13 cellular contexts compared by ENCODE assay signal in the genomic region with DNA sequence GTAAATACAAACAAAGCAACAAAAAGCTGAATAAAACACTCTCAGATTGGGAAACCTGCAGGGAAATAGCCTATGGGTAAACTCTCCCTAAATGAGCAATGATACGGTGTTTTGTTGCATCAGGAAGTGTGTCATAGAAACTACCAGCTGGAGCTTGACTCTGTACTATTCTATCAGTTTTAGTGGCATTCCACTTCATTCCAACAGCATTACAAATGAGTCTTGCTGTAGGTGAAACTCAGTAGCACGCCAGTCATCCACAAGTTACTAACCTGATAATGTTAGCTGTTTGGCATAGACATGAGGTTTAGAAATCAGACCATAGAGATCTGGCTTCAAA. TPM values are rescaled to one million over a fixed set of nuclear protein-coding genes. Genes with fewer than 3 reads are reported as not detected.
DNase-seq lines count a peak whose midpoint lies in the region; ATAC-seq and TF ChIP-seq lines count a peak whose summit lies in the region.
"Had no signal": no experiment of that assay in that cellular context is flagged by ENCODE, and none has a peak within 500 bp of the region (broad histone marks: within the 10 kb centered on the region; RNA-seq: fewer than 3 reads in every experiment).

No MANE protein-coding gene starts in this region.

- no peaks in the 10 kb centered on the region for H3K4me1 Mint-ChIP-seq in activated T-helper 2 cell treated with anti-CD3 and anti-CD28 coated beads, Interferon-gamma antibody, Interleukin-2, Interleukin-4, amounts not matched to agents 10 μg/mL and 5 μg/mL and 100 μg/mL, durations not matched to agents 14 hours and 24 hours and 36 hours (ENCODE audit: low read depth)

- POLR2A ChIA-PET in PC-9 (lab: Charles Lee; ENCODE audit: unreplicated experiment), result interaction anchor here (0.6 kb wide), 1 partner anchor 294 kb away, joined by 3 read pairs; no protein-coding TSS in a partner anchor

- BruUV-seq in PC-9 (replicated peaks; lab: Mats Ljungman, UMichigan), result no TSS peak

- H3K9me2 ChIP-seq in PC-9 (ENCODE audit: insufficient read depth), result no peaks in the 10 kb centered on the region

- H3K9me3 ChIP-seq in PC-9 (ENCODE audit: insufficient read depth, low read depth), result peaks cover 10% of the 10 kb centered on the region
- H3K9me3 ChIP-seq: sigmoid colon had no signal

- peak; percentile 37 for DNase-seq in COLO829 (ENCODE audit: low spot score)
- DNase-seq in PC-9, result peak; percentile 42 to 99
- DNase-seq in epithelial cell of prostate (ENCODE audit: low read depth, low spot score), result peak; percentile 100
- DNase-seq in omental fat pad (ENCODE audit: low spot score), result no peak
- no peak for DNase-seq in NCI-H774 (lab: John Stamatoyannopoulos, UW)
- no peak for DNase-seq in OCI-M2 (lab: John Stamatoyannopoulos, UW; ENCODE audit: unreplicated experiment)
- DNase-seq in activated T-helper 2 cell treated with anti-CD3 and anti-CD28 coated beads, Interferon-gamma antibody, Interleukin-2, Interleukin-4, amounts not matched to agents 10 μg/mL and 5 μg/mL and 100 μg/mL, durations not matched to agents 14 hours and 24 hours and 36 hours (ENCODE audit: low spot score), result no peak
- DNase-seq: KG1, NCI-H510A, sigmoid colon had no signal

- no peak overlapping the region for H3K27ac Mint-ChIP-seq in activated T-helper 2 cell treated with anti-CD3 and anti-CD28 coated beads, Interferon-gamma antibody, Interleukin-2, Interleukin-4, amounts not matched to agents 10 μg/mL and 5 μg/mL and 100 μg/mL, durations not matched to agents 14 hours and 24 hours and 36 hours

- no peak overlapping the region for H3K4me3 ChIP-seq in PC-9
- H3K4me3 ChIP-seq: sigmoid colon had no signal

- no peaks in the 10 kb centered on the region for H3K79me2 ChIP-seq in PC-9 (ENCODE audit: low read depth)

- H3K27me3 ChIP-seq in PC-9 (ENCODE audit: insufficient read depth, low read depth), result no peaks in the 10 kb centered on the region
- H3K27me3 ChIP-seq: sigmoid colon had no signal

- H4K20me1 ChIP-seq in PC-9 (ENCODE audit: insufficient read depth), result no peaks in the 10 kb centered on the region

- H3F3A ChIP-seq in PC-9 (ENCODE audit: insufficient read depth, low read depth), result peaks cover 36% of the 10 kb centered on the region

- TF ChIP-seq CTCF in PC-9 (conservative IDR thresholded peaks at IDR 0.05) (no peak), omental fat pad (IDR thresholded peaks at IDR 0.05) (no peak)

- ATAC-seq in omental fat pad (ENCODE audit: low FRiP score), result peak; percentile 84
- ATAC-seq in GM19452 (IDR thresholded peaks at IDR 0.05; ENCODE audit: unreplicated experiment), result no peak

- H3K9me3 Mint-ChIP-seq in activated T-helper 2 cell treated with anti-CD3 and anti-CD28 coated beads, Interferon-gamma antibody, Interleukin-2, Interleukin-4, amounts not matched to agents 10 μg/mL and 5 μg/mL and 100 μg/mL, durations not matched to agents 14 hours and 24 hours and 36 hours, result no peaks in the 10 kb centered on the region

- no peak overlapping the region for H3K4me3 Mint-ChIP-seq in activated T-helper 2 cell treated with anti-CD3 and anti-CD28 coated beads, Interferon-gamma antibody, Interleukin-2, Interleukin-4, amounts not matched to agents 10 μg/mL and 5 μg/mL and 100 μg/mL, durations not matched to agents 14 hours and 24 hours and 36 hours (ENCODE audit: low read depth)

- H3K36me3 Mint-ChIP-seq in activated T-helper 2 cell treated with anti-CD3 and anti-CD28 coated beads, Interferon-gamma antibody, Interleukin-2, Interleukin-4, amounts not matched to agents 10 μg/mL and 5 μg/mL and 100 μg/mL, durations not matched to agents 14 hours and 24 hours and 36 hours (ENCODE audit: low read depth), result no peaks in the 10 kb centered on the region

- H3K4me2 ChIP-seq in PC-9, result peak overlapping the region; percentile 57

- intact Hi-C loops in PC-9 (cut with micrococcal nuclease; ENCODE audit: unreplicated experiment), result no loop called here
- intact Hi-C loops in activated T-helper 2 cell treated with anti-CD3 and anti-CD28 coated beads, Interferon-gamma antibody, Interleukin-2, Interleukin-4, amounts not matched to agents 10 μg/mL and 5 μg/mL and 100 μg/mL, durations not matched to agents 14 hours and 24 hours and 36 hours (cut with micrococcal nuclease), result no loop called here

- peaks cover 58% of the 10 kb centered on the region for H3K4me1 ChIP-seq in PC-9 (replicated peaks; ENCODE audit: insufficient read depth)

- H3K27ac ChIP-seq in PC-9 (peak overlapping the region; percentile 98), epithelial cell of prostate (peak overlapping the region; percentile 98)
- H3K27ac ChIP-seq: sigmoid colon had no signal

- no peaks in the 10 kb centered on the region for H3K36me3 ChIP-seq in PC-9 (ENCODE audit: low read depth)
- H3K36me3 ChIP-seq: sigmoid colon had no signal

- H3K27me3 Mint-ChIP-seq in activated T-helper 2 cell treated with anti-CD3 and anti-CD28 coated beads, Interferon-gamma antibody, Interleukin-2, Interleukin-4, amounts not matched to agents 10 μg/mL and 5 μg/mL and 100 μg/mL, durations not matched to agents 14 hours and 24 hours and 36 hours (ENCODE audit: low read depth), result peaks cover 3% of the 10 kb centered on the region

- H2AFZ ChIP-seq in PC-9, result no peak overlapping the region

- CTCF ChIA-PET in PC-9 (lab: Charles Lee), result no interaction called here

RNA-seq across cellular contexts. Expression of a gene that starts 24.9 kb away (rescaled TPM):
- total RNA-seq in PC-9 (2021) (11.1 and 30.8 TPM in 2 replicates), omental fat pad (10 to 100 TPM in 1 of 4 donors, 1 to 10 TPM in 2, under 1 TPM in 1; 0.50 to 25.8 (median 1.9) TPM)
- not detected in 2 replicates for total RNA-seq in activated T-helper 2 cell treated with anti-CD3 and anti-CD28 coated beads, Interferon-gamma antibody, Interleukin-2, Interleukin-4, amounts not matched to agents 10 μg/mL and 5 μg/mL and 100 μg/mL, durations not matched to agents 14 hours and 24 hours and 36 hours
- total RNA-seq: liver; T-helper 2 cell treated with Interferon-gamma antibody and Interleukin-4, amounts not matched to agents 100 ng/mL and 5 ng/mL, for 36 hours had no signal

RNA-seq across cellular contexts. Expression of a gene that starts 49.4 kb away (rescaled TPM):
- total RNA-seq in PC-9 (2021), result not detected in 2 replicates
- total RNA-seq in omental fat pad, result 10 to 100 TPM in 3 of 4 donors, 1 to 10 TPM in 1; 4.7 to 34.8 (median 20.9) TPM
- total RNA-seq in activated T-helper 2 cell treated with anti-CD3 and anti-CD28 coated beads, Interferon-gamma antibody, Interleukin-2, Interleukin-4, amounts not matched to agents 10 μg/mL and 5 μg/mL and 100 μg/mL, durations not matched to agents 14 hours and 24 hours and 36 hours, result 2.4 and 3.9 TPM in 2 replicates

Comparison
In these comparisons a context has a peak if more than half of its experiments do, and no peak if none do; other contexts are left out.
1. DNase-seq: peak in COLO829 (single experiment), PC-9 (2 of 2) and epithelial cell of prostate (single experiment); none in omental fat pad (single experiment), NCI-H774 (single experiment), OCI-M2 (single experiment) and activated T-helper 2 cell treated with anti-CD3 and anti-CD28 coated beads, Interferon-gamma antibody, Interleukin-2, Interleukin-4, amounts not matched to agents 10 μg/mL and 5 μg/mL and 100 μg/mL, durations not matched to agents 14 hours and 24 hours and 36 hours (single experiment).